1 cellular context compared by ENCODE assay signal in the genomic region with DNA sequence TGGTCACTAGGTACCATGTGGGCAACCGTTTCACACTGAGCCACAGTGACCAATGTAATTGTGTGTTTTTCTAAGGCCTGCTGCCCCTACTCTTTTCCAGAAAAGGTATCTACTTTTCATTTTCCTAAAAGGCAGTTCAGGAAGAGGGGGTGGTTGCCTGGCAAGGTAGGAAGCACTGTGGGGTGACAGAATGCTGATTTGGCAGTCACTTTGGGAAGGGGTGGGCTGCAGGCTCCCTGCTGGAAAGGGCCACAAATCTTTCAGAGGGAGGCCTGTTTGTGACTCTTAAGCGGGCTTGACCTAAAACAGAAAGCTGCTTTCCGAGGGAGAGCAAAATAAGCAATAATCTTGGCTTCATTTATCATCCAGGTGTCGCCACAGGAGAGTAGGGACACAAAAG.
TF ChIP-seq lines count a peak whose summit lies in the region.

No MANE protein-coding gene starts in this region.

TF ChIP-seq in GM23338, 12 proteins besides CTCF, POLR2A, EP300 and RAD21 (continued from another document):
- TF ChIP-seq ETS1 (IDR thresholded peaks at IDR 0.05) (no peak), POLR2AphosphoS5 (IDR thresholded peaks at IDR 0.05; ENCODE audit: low read depth) (no peak), EZH2 (IDR thresholded peaks at IDR 0.05; ENCODE audit: low read depth, unreplicated experiment) (no peak), STAT1 (IDR thresholded peaks at IDR 0.05; ENCODE audit: unreplicated experiment) (no peak), ZNF331 (CRISPR knock-in tag; IDR thresholded peaks at IDR 0.05; ENCODE audit: low read depth) (no peak), CREB1 (CRISPR knock-in tag; IDR thresholded peaks at IDR 0.05; ENCODE audit: low read depth) (no peak), JUNB (IDR thresholded peaks at IDR 0.05; ENCODE audit: unreplicated experiment) (no peak), ZNF462 (CRISPR knock-in tag; IDR thresholded peaks at IDR 0.05) (no peak), EZH2phosphoT487 (IDR thresholded peaks at IDR 0.05; ENCODE audit: unreplicated experiment) (no peak)
